In the genomic region with DNA sequence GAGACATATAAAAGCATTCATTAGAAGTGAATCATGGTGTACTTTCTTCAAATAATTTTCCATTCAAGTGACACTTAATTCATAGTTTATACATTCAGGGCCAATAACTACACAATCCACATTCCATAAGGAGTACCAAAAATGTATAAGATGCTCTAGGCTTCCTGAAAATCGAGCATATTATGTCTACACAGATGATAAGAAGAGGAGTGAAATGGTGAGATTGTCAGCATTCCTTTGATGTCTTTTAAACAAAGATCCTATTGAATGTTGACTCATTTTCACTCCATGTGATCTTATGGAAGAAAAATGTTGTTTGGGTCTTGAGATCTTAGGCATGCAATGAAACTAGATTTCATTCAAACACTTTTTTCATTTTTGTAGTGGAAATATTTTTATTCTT, we compare ENCODE assay signal across 17 cellular contexts.
DNase-seq lines count a peak whose midpoint lies in the region; ATAC-seq and TF ChIP-seq lines count a peak whose summit lies in the region.
"Had no signal": no experiment of that assay in that cellular context is flagged by ENCODE, and none has a peak within 500 bp of the region (broad histone marks: within the 10 kb centered on the region; RNA-seq: fewer than 3 reads in every experiment).

No MANE protein-coding gene starts in this region.

- no peaks in the 10 kb centered on the region for H3K36me3 Mint-ChIP-seq in stimulated activated naive B cell treated with anti-CD40 and anti-IgM and Interleukin-4, amounts not matched to agents 10 μg/mL and 1 μg/mL and 100 μg/mL, for 72 hours

- H3K27me3 Mint-ChIP-seq in stimulated activated naive B cell treated with anti-CD40 and anti-IgM and Interleukin-4, amounts not matched to agents 10 μg/mL and 1 μg/mL and 100 μg/mL, for 72 hours = no peaks in the 10 kb centered on the region

- no peak overlapping the region for H3K4me3 ChIP-seq in retinal pigment epithelial cell (ENCODE audit: low read length)
- H3K4me3 ChIP-seq: K562 had no signal

- no peak for TF ChIP-seq CTCF in retinal pigment epithelial cell (conservative IDR thresholded peaks at IDR 0.05; ENCODE audit: low read depth, low read length)

- no peaks in the 10 kb centered on the region for H3K4me1 Mint-ChIP-seq in stimulated activated naive B cell treated with anti-CD40 and anti-IgM and Interleukin-4, amounts not matched to agents 10 μg/mL and 1 μg/mL and 100 μg/mL, for 72 hours

- H3K9me3 Mint-ChIP-seq in stimulated activated naive B cell treated with anti-CD40 and anti-IgM and Interleukin-4, amounts not matched to agents 10 μg/mL and 1 μg/mL and 100 μg/mL, for 72 hours = peaks cover 0 to 4% of the 10 kb centered on the region in 2 donors

- DNase-seq in GM03348 (ENCODE audit: low spot score) = peak; percentile 41
- DNase-seq in SK-MEL-5 (ENCODE audit: low read depth, low spot score) = peak; percentile 83
- DNase-seq in fibroblast of peridontal ligament (ENCODE audit: extremely low read depth) = peak; percentile 83
- peak; percentile 52 for DNase-seq in retinal pigment epithelial cell (ENCODE audit: low read depth)
- DNase-seq in NCI-H1930 (lab: John Stamatoyannopoulos, UW) = no peak
- DNase-seq in stimulated activated naive B cell treated with anti-CD40 and anti-IgM and Interleukin-4, amounts not matched to agents 10 μg/mL and 1 μg/mL and 100 μg/mL, for 72 hours = no peak
- DNase-seq: activated CD4-positive, alpha-beta T cell treated with anti-CD3 and anti-CD28 coated beads, Interleukin-2, amount 50 U/mL, for 1 hour; head of caudate nucleus; left ventricle myocardium superior; NCI-H2081; nucleus accumbens; stimulated activated CD4-positive, alpha-beta T cell treated with anti-CD3 and anti-CD28 coated beads, Interleukin-2, amount 100 ng/mL, for 24 hours; stimulated activated naive CD8-positive, alpha-beta T cell treated with anti-CD3 and anti-CD28 coated beads, Interleukin-15, Interleukin-2, amounts not matched to agents 100 U/mL and 50 U/mL, for 24 hours; T-helper 2 cell had no signal

- ATAC-seq in HG03108 (IDR thresholded peaks at IDR 0.05; ENCODE audit: unreplicated experiment) (no peak), GM19324 (IDR thresholded peaks at IDR 0.05; ENCODE audit: low FRiP score, unreplicated experiment) (no peak)
- ATAC-seq in stimulated activated naive B cell treated with anti-CD40 and anti-IgM and Interleukin-4, amounts not matched to agents 10 μg/mL and 1 μg/mL and 100 μg/mL, for 72 hours (replicated peaks) = no peak
- ATAC-seq: K562; left ventricle myocardium superior; stimulated activated naive CD8-positive, alpha-beta T cell treated with anti-CD3 and anti-CD28 coated beads, Interleukin-15, Interleukin-2, amounts not matched to agents 100 U/mL and 50 U/mL, for 24 hours had no signal

- no peak overlapping the region for H3K4me3 Mint-ChIP-seq in stimulated activated naive B cell treated with anti-CD40 and anti-IgM and Interleukin-4, amounts not matched to agents 10 μg/mL and 1 μg/mL and 100 μg/mL, for 72 hours

- H3K27ac Mint-ChIP-seq in stimulated activated naive B cell treated with anti-CD40 and anti-IgM and Interleukin-4, amounts not matched to agents 10 μg/mL and 1 μg/mL and 100 μg/mL, for 72 hours = no peak overlapping the region

- in situ Hi-C loops in SK-MEL-5 (cut with HindIII; ENCODE audit: low pct_unique_long_range_greater_than_20kb, low sequenced_read_pairs) = no loop called here

Comparison
In these comparisons a context has a peak if more than half of its experiments do, and no peak if none do; other contexts are left out.
1. DNase-seq: peak in GM03348 (single experiment), SK-MEL-5 (single experiment), fibroblast of peridontal ligament (single experiment) and retinal pigment epithelial cell (single experiment); none in NCI-H1930 (0 of 2) and stimulated activated naive B cell treated with anti-CD40 and anti-IgM and Interleukin-4, amounts not matched to agents 10 μg/mL and 1 μg/mL and 100 μg/mL, for 72 hours (single experiment).